Comparison of ENCODE assay signal across 1 cellular context in genomic region chr1:198184516-198184915, GRCh38.
A peak's percentile ranks its signal among the peaks of the same experiment; 100 is the strongest.
TF ChIP-seq lines count a peak whose summit lies in the region.

No MANE protein-coding gene starts in this region.

TF ChIP-seq in K562, 482 proteins besides CTCF, POLR2A, EP300 and RAD21 (continued from another document):
- TF ChIP-seq CBX2 (IDR thresholded peaks at IDR 0.05; ENCODE audit: insufficient read depth, low read length, poor library complexity, severe bottlenecking) (no peak), SMAD4 (CRISPR knock-in tag; conservative IDR thresholded peaks at IDR 0.05) (no peak), DACH1 (IDR thresholded peaks at IDR 0.05; ENCODE audit: partially characterized antibody) (no peak), HSF4 (CRISPR knock-in tag; IDR thresholded peaks at IDR 0.05; ENCODE audit: borderline replicate concordance) (no peak), POLR2AphosphoS5 (IDR thresholded peaks at IDR 0.05; ENCODE audit: control insufficient read depth, insufficient read depth, low read depth, low read length) (no peak), YBX1 (IDR thresholded peaks at IDR 0.05) (no peak), ETV6 (IDR thresholded peaks at IDR 0.05; ENCODE audit: borderline replicate concordance in 1 of 2, low read depth in 2 of 2, low read length in 1 of 2) (no peak), ETV6 (CRISPR knock-in tag; IDR thresholded peaks at IDR 0.05; ENCODE audit: borderline replicate concordance) (no peak), MBD2 (IDR thresholded peaks at IDR 0.05; ENCODE audit: borderline replicate concordance, low read depth) (no peak), KDM1A (IDR thresholded peaks at IDR 0.05) (0 out of 4 replicates have a peak, but pooled peaks of 1 of the 2 experiments have one; percentile 24), NFYB (IDR thresholded peaks at IDR 0.05; ENCODE audit: extremely low read depth, insufficient read length) (no peak)
- TF ChIP-seq, protein P1, sequence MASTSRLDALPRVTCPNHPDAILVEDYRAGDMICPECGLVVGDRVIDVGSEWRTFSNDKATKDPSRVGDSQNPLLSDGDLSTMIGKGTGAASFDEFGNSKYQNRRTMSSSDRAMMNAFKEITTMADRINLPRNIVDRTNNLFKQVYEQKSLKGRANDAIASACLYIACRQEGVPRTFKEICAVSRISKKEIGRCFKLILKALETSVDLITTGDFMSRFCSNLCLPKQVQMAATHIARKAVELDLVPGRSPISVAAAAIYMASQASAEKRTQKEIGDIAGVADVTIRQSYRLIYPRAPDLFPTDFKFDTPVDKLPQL (IDR thresholded peaks at IDR 0.05; ENCODE audit: extremely low read depth, insufficient read length), result no peak
- TF ChIP-seq, protein P2, sequence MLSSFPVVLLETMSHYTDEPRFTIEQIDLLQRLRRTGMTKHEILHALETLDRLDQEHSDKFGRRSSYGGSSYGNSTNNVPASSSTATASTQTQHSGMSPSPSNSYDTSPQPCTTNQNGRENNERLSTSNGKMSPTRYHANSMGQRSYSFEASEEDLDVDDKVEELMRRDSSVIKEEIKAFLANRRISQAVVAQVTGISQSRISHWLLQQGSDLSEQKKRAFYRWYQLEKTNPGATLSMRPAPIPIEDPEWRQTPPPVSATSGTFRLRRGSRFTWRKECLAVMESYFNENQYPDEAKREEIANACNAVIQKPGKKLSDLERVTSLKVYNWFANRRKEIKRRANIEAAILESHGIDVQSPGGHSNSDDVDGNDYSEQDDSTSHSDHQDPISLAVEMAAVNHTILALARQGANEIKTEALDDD (IDR thresholded peaks at IDR 0.05), result 0 out of 2 replicates have a peak, but pooled peaks have one; percentile 30
- TF ChIP-seq, protein P3, sequence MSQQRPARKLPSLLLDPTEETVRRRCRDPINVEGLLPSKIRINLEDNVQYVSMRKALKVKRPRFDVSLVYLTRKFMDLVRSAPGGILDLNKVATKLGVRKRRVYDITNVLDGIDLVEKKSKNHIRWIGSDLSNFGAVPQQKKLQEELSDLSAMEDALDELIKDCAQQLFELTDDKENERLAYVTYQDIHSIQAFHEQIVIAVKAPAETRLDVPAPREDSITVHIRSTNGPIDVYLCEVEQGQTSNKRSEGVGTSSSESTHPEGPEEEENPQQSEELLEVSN (IDR thresholded peaks at IDR 0.05; ENCODE audit: borderline replicate concordance in 1 of 2, extremely low read depth in 1 of 2, insufficient read depth in 1 of 2, insufficient read length in 1 of 2, low read depth in 1 of 2, low read length in 1 of 2, poor library complexity in 1 of 2, severe bottlenecking in 1 of 2), result no peak
